Comparison of ENCODE assay signal across 1 cellular context in the genomic region with DNA sequence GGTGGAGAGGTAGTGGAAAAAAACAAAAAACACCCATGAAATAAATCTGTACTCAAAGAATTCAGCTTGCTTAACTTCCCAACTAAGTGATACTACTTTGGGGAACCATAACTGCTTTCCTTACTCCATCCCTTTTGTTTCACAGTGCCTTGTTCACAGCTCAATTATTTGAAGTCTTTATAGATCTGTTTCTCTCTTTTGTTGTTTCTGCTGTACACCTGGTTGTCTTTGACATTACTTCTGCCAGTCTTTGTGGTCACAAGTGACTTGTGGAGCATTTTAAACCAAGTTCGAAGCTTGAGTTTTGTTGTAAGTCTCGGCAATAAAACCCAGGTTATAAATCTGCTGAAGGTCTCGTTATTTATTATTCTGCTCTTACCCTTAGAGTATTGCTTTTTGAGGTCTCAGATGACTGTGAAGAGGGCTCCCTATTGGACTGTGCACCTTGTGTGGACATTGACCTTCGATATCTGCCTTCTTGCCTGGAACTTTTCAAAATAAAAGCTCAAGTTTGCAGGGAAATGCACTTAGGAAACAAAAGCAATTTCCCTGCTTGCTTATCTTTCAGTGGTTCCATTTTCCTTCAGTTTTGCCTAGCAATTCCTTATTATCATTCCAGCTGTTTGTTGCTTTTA.
TF ChIP-seq lines count a peak whose summit lies in the region.

No MANE protein-coding gene starts in this region.

TF ChIP-seq in HepG2, 621 proteins besides CTCF, POLR2A, EP300 and RAD21 (continued from another document and continues in another):
- TF ChIP-seq SUZ12 (IDR thresholded peaks at IDR 0.05; ENCODE audit: low read depth, low read length), result no peak
- TF ChIP-seq ZEB1 (IDR thresholded peaks at IDR 0.05; ENCODE audit: insufficient replicate concordance, low read depth), result no peak
- TF ChIP-seq ZNF333 (CRISPR knock-in tag; IDR thresholded peaks at IDR 0.05; ENCODE audit: borderline replicate concordance), result no peak
- TF ChIP-seq THRA (CRISPR knock-in tag; IDR thresholded peaks at IDR 0.05; ENCODE audit: borderline replicate concordance), result no peak
- no peak for TF ChIP-seq SALL1 (CRISPR knock-in tag; IDR thresholded peaks at IDR 0.05)
- TF ChIP-seq ZNF709 (CRISPR knock-in tag; IDR thresholded peaks at IDR 0.05), result no peak
- no peak for TF ChIP-seq DMAP1 (CRISPR knock-in tag; IDR thresholded peaks at IDR 0.05)
- TF ChIP-seq, protein P1, sequence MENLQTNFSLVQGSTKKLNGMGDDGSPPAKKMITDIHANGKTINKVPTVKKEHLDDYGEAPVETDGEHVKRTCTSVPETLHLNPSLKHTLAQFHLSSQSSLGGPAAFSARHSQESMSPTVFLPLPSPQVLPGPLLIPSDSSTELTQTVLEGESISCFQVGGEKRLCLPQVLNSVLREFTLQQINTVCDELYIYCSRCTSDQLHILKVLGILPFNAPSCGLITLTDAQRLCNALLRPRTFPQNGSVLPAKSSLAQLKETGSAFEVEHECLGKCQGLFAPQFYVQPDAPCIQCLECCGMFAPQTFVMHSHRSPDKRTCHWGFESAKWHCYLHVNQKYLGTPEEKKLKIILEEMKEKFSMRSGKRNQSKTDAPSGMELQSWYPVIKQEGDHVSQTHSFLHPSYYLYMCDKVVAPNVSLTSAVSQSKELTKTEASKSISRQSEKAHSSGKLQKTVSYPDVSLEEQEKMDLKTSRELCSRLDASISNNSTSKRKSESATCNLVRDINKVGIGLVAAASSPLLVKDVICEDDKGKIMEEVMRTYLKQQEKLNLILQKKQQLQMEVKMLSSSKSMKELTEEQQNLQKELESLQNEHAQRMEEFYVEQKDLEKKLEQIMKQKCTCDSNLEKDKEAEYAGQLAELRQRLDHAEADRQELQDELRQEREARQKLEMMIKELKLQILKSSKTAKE (CRISPR knock-in tag; IDR thresholded peaks at IDR 0.05; ENCODE audit: borderline replicate concordance), result no peak
- no peak for TF ChIP-seq ZNF607 (CRISPR knock-in tag; IDR thresholded peaks at IDR 0.05; ENCODE audit: borderline replicate concordance)
- no peak for TF ChIP-seq ZNF30 (CRISPR knock-in tag; IDR thresholded peaks at IDR 0.05)
- TF ChIP-seq MAFF (IDR thresholded peaks at IDR 0.05; ENCODE audit: low read depth, low read length), result no peak
- no peak for TF ChIP-seq ZNF367 (CRISPR knock-in tag; IDR thresholded peaks at IDR 0.05; ENCODE audit: borderline replicate concordance)
- TF ChIP-seq ZNF550 (CRISPR knock-in tag; IDR thresholded peaks at IDR 0.05; ENCODE audit: borderline replicate concordance), result no peak
- no peak for TF ChIP-seq ATF7 (IDR thresholded peaks at IDR 0.05)
- TF ChIP-seq ATF7 (CRISPR knock-in tag; IDR thresholded peaks at IDR 0.05), result no peak
- TF ChIP-seq NCOA5 (CRISPR knock-in tag; IDR thresholded peaks at IDR 0.05), result no peak
- no peak for TF ChIP-seq PHB2 (IDR thresholded peaks at IDR 0.05; ENCODE audit: partially characterized antibody)
- TF ChIP-seq SMAD3 (CRISPR knock-in tag; IDR thresholded peaks at IDR 0.05), result no peak
- TF ChIP-seq FOXA3 (CRISPR knock-in tag; IDR thresholded peaks at IDR 0.05), result peak; percentile 54; the same call in 1 of the 2 replicates
- no peak for TF ChIP-seq MBNL3 (CRISPR knock-in tag; conservative IDR thresholded peaks at IDR 0.05)
- TF ChIP-seq, protein P2, sequence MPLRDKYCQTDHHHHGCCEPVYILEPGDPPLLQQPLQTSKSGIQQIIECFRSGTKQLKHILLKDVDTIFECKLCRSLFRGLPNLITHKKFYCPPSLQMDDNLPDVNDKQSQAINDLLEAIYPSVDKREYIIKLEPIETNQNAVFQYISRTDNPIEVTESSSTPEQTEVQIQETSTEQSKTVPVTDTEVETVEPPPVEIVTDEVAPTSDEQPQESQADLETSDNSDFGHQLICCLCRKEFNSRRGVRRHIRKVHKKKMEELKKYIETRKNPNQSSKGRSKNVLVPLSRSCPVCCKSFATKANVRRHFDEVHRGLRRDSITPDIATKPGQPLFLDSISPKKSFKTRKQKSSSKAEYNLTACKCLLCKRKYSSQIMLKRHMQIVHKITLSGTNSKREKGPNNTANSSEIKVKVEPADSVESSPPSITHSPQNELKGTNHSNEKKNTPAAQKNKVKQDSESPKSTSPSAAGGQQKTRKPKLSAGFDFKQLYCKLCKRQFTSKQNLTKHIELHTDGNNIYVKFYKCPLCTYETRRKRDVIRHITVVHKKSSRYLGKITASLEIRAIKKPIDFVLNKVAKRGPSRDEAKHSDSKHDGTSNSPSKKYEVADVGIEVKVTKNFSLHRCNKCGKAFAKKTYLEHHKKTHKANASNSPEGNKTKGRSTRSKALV (CRISPR knock-in tag; IDR thresholded peaks at IDR 0.05), result no peak
- no peak for TF ChIP-seq PRMT3 (CRISPR knock-in tag; IDR thresholded peaks at IDR 0.05; ENCODE audit: borderline replicate concordance, low read depth)
- TF ChIP-seq FOXO1 (CRISPR knock-in tag; IDR thresholded peaks at IDR 0.05), result 0 out of 2 replicates have a peak, but pooled peaks have one; percentile 37
- no peak for TF ChIP-seq ZNF589 (CRISPR knock-in tag; conservative IDR thresholded peaks at IDR 0.05)
- TF ChIP-seq POGZ (CRISPR knock-in tag; IDR thresholded peaks at IDR 0.05), result peak; percentile 89
- TF ChIP-seq ZNF124 (CRISPR knock-in tag; IDR thresholded peaks at IDR 0.05), result no peak
- TF ChIP-seq, protein P3, sequence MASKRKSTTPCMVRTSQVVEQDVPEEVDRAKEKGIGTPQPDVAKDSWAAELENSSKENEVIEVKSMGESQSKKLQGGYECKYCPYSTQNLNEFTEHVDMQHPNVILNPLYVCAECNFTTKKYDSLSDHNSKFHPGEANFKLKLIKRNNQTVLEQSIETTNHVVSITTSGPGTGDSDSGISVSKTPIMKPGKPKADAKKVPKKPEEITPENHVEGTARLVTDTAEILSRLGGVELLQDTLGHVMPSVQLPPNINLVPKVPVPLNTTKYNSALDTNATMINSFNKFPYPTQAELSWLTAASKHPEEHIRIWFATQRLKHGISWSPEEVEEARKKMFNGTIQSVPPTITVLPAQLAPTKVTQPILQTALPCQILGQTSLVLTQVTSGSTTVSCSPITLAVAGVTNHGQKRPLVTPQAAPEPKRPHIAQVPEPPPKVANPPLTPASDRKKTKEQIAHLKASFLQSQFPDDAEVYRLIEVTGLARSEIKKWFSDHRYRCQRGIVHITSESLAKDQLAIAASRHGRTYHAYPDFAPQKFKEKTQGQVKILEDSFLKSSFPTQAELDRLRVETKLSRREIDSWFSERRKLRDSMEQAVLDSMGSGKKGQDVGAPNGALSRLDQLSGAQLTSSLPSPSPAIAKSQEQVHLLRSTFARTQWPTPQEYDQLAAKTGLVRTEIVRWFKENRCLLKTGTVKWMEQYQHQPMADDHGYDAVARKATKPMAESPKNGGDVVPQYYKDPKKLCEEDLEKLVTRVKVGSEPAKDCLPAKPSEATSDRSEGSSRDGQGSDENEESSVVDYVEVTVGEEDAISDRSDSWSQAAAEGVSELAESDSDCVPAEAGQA (IDR thresholded peaks at IDR 0.05; ENCODE audit: low read depth), result no peak
- TF ChIP-seq, protein P3 (CRISPR knock-in tag; IDR thresholded peaks at IDR 0.05; ENCODE audit: borderline replicate concordance), result no peak
- no peak for TF ChIP-seq ZSCAN21 (CRISPR knock-in tag; IDR thresholded peaks at IDR 0.05; ENCODE audit: borderline replicate concordance)
- no peak for TF ChIP-seq TBX2 (CRISPR knock-in tag; IDR thresholded peaks at IDR 0.05; ENCODE audit: borderline replicate concordance)
- no peak for TF ChIP-seq ELF4 (CRISPR knock-in tag; IDR thresholded peaks at IDR 0.05; ENCODE audit: borderline replicate concordance)
- TF ChIP-seq KLF9 (CRISPR knock-in tag; IDR thresholded peaks at IDR 0.05; ENCODE audit: low read depth), result no peak
- no peak for TF ChIP-seq MED8 (CRISPR knock-in tag; IDR thresholded peaks at IDR 0.05; ENCODE audit: insufficient replicate concordance)
- no peak for TF ChIP-seq ZBTB42 (CRISPR knock-in tag; IDR thresholded peaks at IDR 0.05)
- TF ChIP-seq PRDM10 (CRISPR knock-in tag; IDR thresholded peaks at IDR 0.05; ENCODE audit: low read depth), result no peak
- no peak for TF ChIP-seq NPAS2 (CRISPR knock-in tag; IDR thresholded peaks at IDR 0.05; ENCODE audit: borderline replicate concordance)
- TF ChIP-seq ZSCAN5A (CRISPR knock-in tag; IDR thresholded peaks at IDR 0.05; ENCODE audit: borderline replicate concordance), result no peak
- no peak for TF ChIP-seq ZNF343 (CRISPR knock-in tag; IDR thresholded peaks at IDR 0.05)
- TF ChIP-seq FOXA1 (IDR thresholded peaks at IDR 0.05), result no peak
- TF ChIP-seq FOXA1 (CRISPR knock-in tag; IDR thresholded peaks at IDR 0.05), result peak; percentile 33; the same call in 1 of the 2 replicates
- no peak for TF ChIP-seq IKZF4 (CRISPR knock-in tag; IDR thresholded peaks at IDR 0.05; ENCODE audit: borderline replicate concordance, low read depth, not compliant biosample characterization)
- no peak for TF ChIP-seq NFRKB (IDR thresholded peaks at IDR 0.05)
- TF ChIP-seq, protein P4, sequence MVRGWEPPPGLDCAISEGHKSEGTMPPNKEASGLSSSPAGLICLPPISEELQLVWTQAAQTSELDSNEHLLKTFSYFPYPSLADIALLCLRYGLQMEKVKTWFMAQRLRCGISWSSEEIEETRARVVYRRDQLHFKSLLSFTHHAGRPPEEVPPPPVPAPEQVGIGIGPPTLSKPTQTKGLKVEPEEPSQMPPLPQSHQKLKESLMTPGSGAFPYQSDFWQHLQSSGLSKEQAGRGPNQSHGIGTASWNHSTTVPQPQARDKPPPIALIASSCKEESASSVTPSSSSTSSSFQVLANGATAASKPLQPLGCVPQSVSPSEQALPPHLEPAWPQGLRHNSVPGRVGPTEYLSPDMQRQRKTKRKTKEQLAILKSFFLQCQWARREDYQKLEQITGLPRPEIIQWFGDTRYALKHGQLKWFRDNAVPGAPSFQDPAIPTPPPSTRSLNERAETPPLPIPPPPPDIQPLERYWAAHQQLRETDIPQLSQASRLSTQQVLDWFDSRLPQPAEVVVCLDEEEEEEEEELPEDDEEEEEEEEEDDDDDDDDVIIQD (CRISPR knock-in tag; IDR thresholded peaks at IDR 0.05; ENCODE audit: low read depth), result peak; percentile 98
- TF ChIP-seq CBX1 (IDR thresholded peaks at IDR 0.05; ENCODE audit: low read depth), result no peak
- TF ChIP-seq ZNF781 (CRISPR knock-in tag; IDR thresholded peaks at IDR 0.05; ENCODE audit: borderline replicate concordance, not compliant biosample characterization), result no peak
- TF ChIP-seq, protein P5, sequence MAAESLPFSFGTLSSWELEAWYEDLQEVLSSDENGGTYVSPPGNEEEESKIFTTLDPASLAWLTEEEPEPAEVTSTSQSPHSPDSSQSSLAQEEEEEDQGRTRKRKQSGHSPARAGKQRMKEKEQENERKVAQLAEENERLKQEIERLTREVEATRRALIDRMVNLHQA (CRISPR knock-in tag; IDR thresholded peaks at IDR 0.05), result no peak
